ENCODE assay signal across 25 cellular contexts in the genomic region with DNA sequence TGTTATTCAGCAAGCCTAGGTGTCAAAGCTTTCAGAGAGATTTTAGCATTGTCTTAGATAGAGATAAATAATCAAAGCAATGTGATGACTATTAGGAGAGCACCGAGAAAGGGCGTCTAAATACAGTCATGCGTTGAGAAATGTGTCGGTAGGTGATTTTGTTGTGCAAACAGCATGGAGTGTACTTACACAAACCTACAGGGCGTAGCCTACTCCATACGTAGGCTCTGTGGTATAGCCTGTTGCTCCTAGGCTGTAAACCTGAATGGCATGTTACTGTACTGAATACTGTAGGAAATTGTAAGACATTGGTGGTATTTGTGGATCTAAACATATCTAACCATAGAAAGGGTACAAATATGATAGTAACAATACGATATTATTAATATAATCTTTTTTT.
"Had no signal": no experiment of that assay in that cellular context is flagged by ENCODE, and none has a peak within 500 bp of the region (broad histone marks: within the 10 kb centered on the region; RNA-seq: fewer than 3 reads in every experiment).

No MANE protein-coding gene starts in this region.

- H3K4me3 ChIP-seq: hepatocyte, left lung, sigmoid colon, smooth muscle cell, testis, upper lobe of right lung had no signal

- H3K9me3 Mint-ChIP-seq: activated naive CD8-positive, alpha-beta T cell treated with anti-CD3 and anti-CD28 coated beads for 36 hours; activated T-cell treated with anti-CD3 and anti-CD28 coated beads, Interleukin-2, amount 50 U/mL, for 4 hours; activated T-helper 2 cell treated with anti-CD3 and anti-CD28 coated beads, Interferon-gamma antibody, Interleukin-2, Interleukin-4, amounts not matched to agents 10 μg/mL and 5 μg/mL and 100 μg/mL, durations not matched to agents 14 hours and 24 hours and 36 hours; immature natural killer cell had no signal

- H3K27ac ChIP-seq: hepatocyte, sigmoid colon, testis, upper lobe of right lung had no signal

- H3K4me3 Mint-ChIP-seq: activated naive CD8-positive, alpha-beta T cell treated with anti-CD3 and anti-CD28 coated beads for 36 hours; activated T-cell treated with anti-CD3 and anti-CD28 coated beads, Interleukin-2, amount 50 U/mL, for 4 hours; mesothelial cell of epicardium; nephron progenitor cell; stimulated activated naive B cell treated with anti-CD40 and anti-IgM and Interleukin-4, amounts not matched to agents 10 μg/mL and 1 μg/mL and 100 μg/mL, for 72 hours had no signal

- H3K27me3 ChIP-seq: hepatocyte, left lung, sigmoid colon, testis, upper lobe of right lung had no signal

- ATAC-seq: activated T-cell treated with anti-CD3 and anti-CD28 coated beads, Interleukin-2, amount 50 U/mL, for 4 hours; left lung; stimulated activated naive B cell treated with anti-CD40 and anti-IgM and Interleukin-4, amounts not matched to agents 10 μg/mL and 1 μg/mL and 100 μg/mL, for 72 hours had no signal

- H3K36me3 ChIP-seq: left lung, sigmoid colon had no signal

- DNase-seq: activated CD4-positive, alpha-beta T cell treated with anti-CD3 and anti-CD28 coated beads for 1 hour; activated CD8-positive, alpha-beta memory T cell treated with anti-CD3 and anti-CD28 coated beads, Interleukin-2, amount 50 U/mL, for 4 hours; activated naive CD4-positive, alpha-beta T cell; activated naive CD8-positive, alpha-beta T cell treated with anti-CD3 and anti-CD28 coated beads for 36 hours; activated T-cell treated with anti-CD3 and anti-CD28 coated beads, Interleukin-2, amount 50 U/mL, for 4 hours; cerebellar nuclear complex; erythroblast; foreskin melanocyte; glutamatergic neuron; left lung; mammary epithelial cell; nephron progenitor cell; nucleus accumbens; sigmoid colon; stimulated activated CD4-positive, alpha-beta T cell treated with anti-CD3 and anti-CD28 coated beads, Interleukin-2, amount 100 ng/mL, for 48 hours; stimulated activated CD8-positive, alpha-beta memory T cell treated with anti-CD3 and anti-CD28 coated beads, Interleukin-4, amount 100 ng/mL, for 48 hours; stimulated activated naive B cell treated with anti-CD40 and anti-IgM and Interleukin-4, amounts not matched to agents 10 μg/mL and 1 μg/mL and 100 μg/mL, for 72 hours; T-helper 9 cell; testis; upper lobe of right lung had no signal

- H3K27me3 Mint-ChIP-seq: activated naive CD8-positive, alpha-beta T cell treated with anti-CD3 and anti-CD28 coated beads for 36 hours; stimulated activated naive B cell treated with anti-CD40 and anti-IgM and Interleukin-4, amounts not matched to agents 10 μg/mL and 1 μg/mL and 100 μg/mL, for 72 hours had no signal

- H3K9me3 ChIP-seq: left lung, sigmoid colon, testis, upper lobe of right lung had no signal

- H3K4me1 ChIP-seq: upper lobe of right lung had no signal

- H3K27ac Mint-ChIP-seq: activated naive CD8-positive, alpha-beta T cell treated with anti-CD3 and anti-CD28 coated beads for 36 hours; activated T-helper 2 cell treated with anti-CD3 and anti-CD28 coated beads, Interferon-gamma antibody, Interleukin-2, Interleukin-4, amounts not matched to agents 10 μg/mL and 5 μg/mL and 100 μg/mL, durations not matched to agents 14 hours and 24 hours and 36 hours; mesothelial cell of epicardium; nephron progenitor cell had no signal
